ENCODE assay signal across 21 cellular contexts in genomic region chr3:138942861-138943623, GRCh38. TPM values are rescaled to one million over a fixed set of nuclear protein-coding genes. Genes with fewer than 3 reads are reported as not detected.
DNase-seq lines count a peak whose midpoint lies in the region; ATAC-seq, FAIRE-seq and TF ChIP-seq lines count a peak whose summit lies in the region.
"Had no signal": no experiment of that assay in that cellular context is flagged by ENCODE, and none has a peak within 500 bp of the region (broad histone marks: within the 10 kb centered on the region; RNA-seq: fewer than 3 reads in every experiment).

No MANE protein-coding gene starts in this region.

- no peak overlapping the region for H2AFZ ChIP-seq in astrocyte (ENCODE audit: low read depth, low read length)

- no peak overlapping the region for H3K27ac ChIP-seq in astrocyte (ENCODE audit: low read depth, low read length)
- no peak overlapping the region for H3K27ac ChIP-seq in iPS-18a (ENCODE audit: low read length)
- H3K27ac ChIP-seq in ascending aorta: no peak overlapping the region
- H3K27ac ChIP-seq: skin epidermis had no signal

- H3K27ac Mint-ChIP-seq in astrocyte (ENCODE audit: unreplicated experiment) (no peak overlapping the region), type B pancreatic cell (no peak overlapping the region)
- H3K27ac Mint-ChIP-seq: activated CD4-positive, alpha-beta T cell treated with anti-CD3 and anti-CD28 coated beads for 36 hours; activated naive CD8-positive, alpha-beta T cell treated with anti-CD3 and anti-CD28 coated beads for 36 hours had no signal

- no peak for ATAC-seq in Right ventricle myocardium inferior
- ATAC-seq: activated CD4-positive, alpha-beta T cell treated with anti-CD3 and anti-CD28 coated beads for 36 hours had no signal

- H3K27me3 Mint-ChIP-seq in astrocyte (ENCODE audit: low read depth, unreplicated experiment): peaks cover 69% of the 10 kb centered on the region
- peaks cover 91% of the 10 kb centered on the region for H3K27me3 Mint-ChIP-seq in type B pancreatic cell

- no peak for FAIRE-seq in astrocyte (lab: Jason Lieb, UNC)

- peaks cover 13% of the 10 kb centered on the region for H3K4me1 ChIP-seq in astrocyte (ENCODE audit: insufficient read depth, low read length)
- H3K4me1 ChIP-seq in iPS-18a (ENCODE audit: control insufficient read depth, low read depth, low read length): peaks cover 25% of the 10 kb centered on the region
- no peaks in the 10 kb centered on the region for H3K4me1 ChIP-seq in HAP-1
- H3K4me1 ChIP-seq in ascending aorta: peaks cover 26 to 32% of the 10 kb centered on the region in 2 donors

- DNase-seq in cardiac septum (ENCODE audit: low spot score): peak; percentile 61
- no peak for DNase-seq in Right ventricle myocardium inferior (ENCODE audit: missing footprints)
- no peak for DNase-seq in astrocyte (ENCODE audit: low read depth)
- no peak for DNase-seq in type B pancreatic cell (ENCODE audit: extremely low spot score, unreplicated experiment)
- no peak for DNase-seq in DMS153 (lab: John Stamatoyannopoulos, UW)
- no peak for DNase-seq in HAP-1 (ENCODE audit: low spot score in 2 of 2)
- DNase-seq in ascending aorta (ENCODE audit: low spot score in 2 of 2): no peak
- DNase-seq: activated naive CD8-positive, alpha-beta T cell treated with anti-CD3 and anti-CD28 coated beads for 36 hours; central memory CD4-positive, alpha-beta T cell; effector memory CD4-positive, alpha-beta T cell; hippocampal formation; NCI-H1694 treated with DMSO at 0.1 percent for 48 hours; SIG-M5; stimulated activated CD4-positive, alpha-beta T cell treated with anti-CD3 and anti-CD28 coated beads, Interleukin-4, amount 100 ng/mL, for 1 hour; T-helper 9 cell had no signal

- in situ Hi-C loops in HAP-1 (cut with MboI; ENCODE audit: low sequenced_read_pairs): no loop called here

- H3K9me3 ChIP-seq in astrocyte (ENCODE audit: insufficient read depth, low read depth, low read length): no peaks in the 10 kb centered on the region
- no peaks in the 10 kb centered on the region for H3K9me3 ChIP-seq in iPS-18a (ENCODE audit: control insufficient read depth, low read depth, low read length)
- H3K9me3 ChIP-seq in HAP-1: no peaks in the 10 kb centered on the region
- no peaks in the 10 kb centered on the region for H3K9me3 ChIP-seq in ascending aorta

- H3K4me3 ChIP-seq in astrocyte (ENCODE audit: insufficient read depth, low read depth, low read length) (no peak overlapping the region), iPS-18a (ENCODE audit: low read length) (peak overlapping the region; percentile 43), HAP-1 (no peak overlapping the region), ascending aorta (no peak overlapping the region)
- H3K4me3 ChIP-seq: skin epidermis had no signal

- H3K4me2 ChIP-seq in astrocyte (ENCODE audit: low read length): no peak overlapping the region

- H3K4me1 Mint-ChIP-seq in astrocyte (ENCODE audit: low read depth, unreplicated experiment): peaks cover 10% of the 10 kb centered on the region
- H3K4me1 Mint-ChIP-seq in type B pancreatic cell (ENCODE audit: unreplicated experiment): peaks cover 19% of the 10 kb centered on the region

- no peaks in the 10 kb centered on the region for H3K79me2 ChIP-seq in astrocyte (ENCODE audit: insufficient read depth, low read length)

- H3K9ac ChIP-seq in astrocyte (ENCODE audit: low read length) (no peak overlapping the region), iPS-18a (ENCODE audit: low read length) (no peak overlapping the region)

- H3K36me3 Mint-ChIP-seq in astrocyte (ENCODE audit: low read depth, unreplicated experiment) (peaks cover 4% of the 10 kb centered on the region), type B pancreatic cell (no peaks in the 10 kb centered on the region)
- H3K36me3 Mint-ChIP-seq: activated naive CD8-positive, alpha-beta T cell treated with anti-CD3 and anti-CD28 coated beads for 36 hours had no signal

- H3K36me3 ChIP-seq in astrocyte (ENCODE audit: insufficient read depth, low read length) (no peaks in the 10 kb centered on the region), iPS-18a (ENCODE audit: control insufficient read depth, low read depth, low read length) (no peaks in the 10 kb centered on the region), HAP-1 (replicated peaks) (no peaks in the 10 kb centered on the region), ascending aorta (no peaks in the 10 kb centered on the region)

- peaks cover 33% of the 10 kb centered on the region for H4K20me1 ChIP-seq in astrocyte (ENCODE audit: insufficient read depth, low read length)

- peaks cover 8% of the 10 kb centered on the region for H3K9me3 Mint-ChIP-seq in astrocyte (ENCODE audit: unreplicated experiment)
- no peaks in the 10 kb centered on the region for H3K9me3 Mint-ChIP-seq in type B pancreatic cell
- H3K9me3 Mint-ChIP-seq: activated naive CD8-positive, alpha-beta T cell treated with anti-CD3 and anti-CD28 coated beads for 36 hours had no signal

- H3K27me3 ChIP-seq in astrocyte (ENCODE audit: insufficient read depth, low read length) (peaks cover 95% of the 10 kb centered on the region), iPS-18a (ENCODE audit: control insufficient read depth, insufficient read depth, low read length) (peaks cover 100% of the 10 kb centered on the region), HAP-1 (ENCODE audit: low read depth) (no peaks in the 10 kb centered on the region), ascending aorta (peaks cover 72% of the 10 kb centered on the region)

- H3K4me3 Mint-ChIP-seq in astrocyte (ENCODE audit: unreplicated experiment) (peak overlapping the region; percentile 62), type B pancreatic cell (peak overlapping the region; percentile 62)
- H3K4me3 Mint-ChIP-seq: activated naive CD8-positive, alpha-beta T cell treated with anti-CD3 and anti-CD28 coated beads for 36 hours had no signal

- intact Hi-C loops in cardiac septum (cut with DNase I): no loop called here
- intact Hi-C loops in Right ventricle myocardium inferior (cut with DNase I): loop anchor here (10.0 kb wide), 1 partner anchor 162 kb away; no protein-coding TSS in a partner anchor
- intact Hi-C loops in ascending aorta (cut with DNase I): no loop called here

- TF ChIP-seq CTCF in astrocyte (IDR thresholded peaks at IDR 0.05; ENCODE audit: insufficient read depth, low read depth, low read length) (no peak), type B pancreatic cell (conservative IDR thresholded peaks at IDR 0.05) (no peak), ascending aorta (IDR thresholded peaks at IDR 0.05) (no peak)

RNA-seq across cellular contexts. Expression of gene FOXL2, which starts 3.9 kb away (rescaled TPM):
- total RNA-seq in cardiac septum: 0.11 TPM
- total RNA-seq in Right ventricle myocardium inferior: not detected
- 3.7 and 4.5 TPM in 2 replicates for total RNA-seq in astrocyte
- 0.75 and 0.81 TPM in 2 replicates for total RNA-seq in type B pancreatic cell (ENCODE audit: low replicate concordance)
- total RNA-seq in ascending aorta: not detected
- total RNA-seq: activated CD4-positive, alpha-beta T cell treated with anti-CD3 and anti-CD28 coated beads for 36 hours; activated naive CD8-positive, alpha-beta T cell treated with anti-CD3 and anti-CD28 coated beads for 36 hours; G401; omental fat pad; subcutaneous adipose tissue had no signal

RNA-seq across cellular contexts. Expression of gene FOXL2NB, which starts 4.0 kb away (rescaled TPM):
- total RNA-seq in cardiac septum (not detected), Right ventricle myocardium inferior (not detected), astrocyte (3.9 and 5.2 TPM in 2 replicates), type B pancreatic cell (ENCODE audit: low replicate concordance) (0.29 and 0.34 TPM in 2 replicates), ascending aorta (not detected)
- total RNA-seq: activated CD4-positive, alpha-beta T cell treated with anti-CD3 and anti-CD28 coated beads for 36 hours; activated naive CD8-positive, alpha-beta T cell treated with anti-CD3 and anti-CD28 coated beads for 36 hours; omental fat pad; subcutaneous adipose tissue had no signal
